In genomic region chr6:34377984-34378383, GRCh38 we compare ENCODE assay signal across 2 cellular contexts.
TF ChIP-seq lines count a peak whose summit lies in the region.

No MANE protein-coding gene starts in this region.

TF ChIP-seq in GM23338, 12 proteins besides CTCF, POLR2A, EP300 and RAD21:
- TF ChIP-seq REST (IDR thresholded peaks at IDR 0.05; ENCODE audit: unreplicated experiment) (no peak), STAT1 (IDR thresholded peaks at IDR 0.05; ENCODE audit: unreplicated experiment) (no peak), NANOG (IDR thresholded peaks at IDR 0.05; ENCODE audit: borderline replicate concordance) (no peak), JUNB (IDR thresholded peaks at IDR 0.05; ENCODE audit: unreplicated experiment) (no peak), EZH2 (IDR thresholded peaks at IDR 0.05; ENCODE audit: low read depth, unreplicated experiment) (no peak), ZNF114 (CRISPR knock-in tag; IDR thresholded peaks at IDR 0.05) (no peak), EZH2phosphoT487 (IDR thresholded peaks at IDR 0.05; ENCODE audit: unreplicated experiment) (no peak), POLR2AphosphoS5 (IDR thresholded peaks at IDR 0.05; ENCODE audit: low read depth) (no peak), ETS1 (IDR thresholded peaks at IDR 0.05) (no peak), ZNF462 (CRISPR knock-in tag; IDR thresholded peaks at IDR 0.05) (no peak), CREB1 (CRISPR knock-in tag; IDR thresholded peaks at IDR 0.05; ENCODE audit: low read depth) (no peak), ZNF331 (CRISPR knock-in tag; IDR thresholded peaks at IDR 0.05; ENCODE audit: low read depth) (no peak)

TF ChIP-seq in K562, 482 proteins besides CTCF, POLR2A, EP300 and RAD21:
- no peak for TF ChIP-seq CC2D1A (IDR thresholded peaks at IDR 0.05)
- TF ChIP-seq ZNF316 (IDR thresholded peaks at IDR 0.05): no peak
- no peak for TF ChIP-seq HINFP (tag; conservative IDR thresholded peaks at IDR 0.05; ENCODE audit: low read depth)
- no peak for TF ChIP-seq PRMT5 (CRISPR knock-in tag; IDR thresholded peaks at IDR 0.05)
- no peak for TF ChIP-seq TEAD2 (tag; IDR thresholded peaks at IDR 0.05)
